24 cellular contexts compared by ENCODE assay signal in the genomic region with DNA sequence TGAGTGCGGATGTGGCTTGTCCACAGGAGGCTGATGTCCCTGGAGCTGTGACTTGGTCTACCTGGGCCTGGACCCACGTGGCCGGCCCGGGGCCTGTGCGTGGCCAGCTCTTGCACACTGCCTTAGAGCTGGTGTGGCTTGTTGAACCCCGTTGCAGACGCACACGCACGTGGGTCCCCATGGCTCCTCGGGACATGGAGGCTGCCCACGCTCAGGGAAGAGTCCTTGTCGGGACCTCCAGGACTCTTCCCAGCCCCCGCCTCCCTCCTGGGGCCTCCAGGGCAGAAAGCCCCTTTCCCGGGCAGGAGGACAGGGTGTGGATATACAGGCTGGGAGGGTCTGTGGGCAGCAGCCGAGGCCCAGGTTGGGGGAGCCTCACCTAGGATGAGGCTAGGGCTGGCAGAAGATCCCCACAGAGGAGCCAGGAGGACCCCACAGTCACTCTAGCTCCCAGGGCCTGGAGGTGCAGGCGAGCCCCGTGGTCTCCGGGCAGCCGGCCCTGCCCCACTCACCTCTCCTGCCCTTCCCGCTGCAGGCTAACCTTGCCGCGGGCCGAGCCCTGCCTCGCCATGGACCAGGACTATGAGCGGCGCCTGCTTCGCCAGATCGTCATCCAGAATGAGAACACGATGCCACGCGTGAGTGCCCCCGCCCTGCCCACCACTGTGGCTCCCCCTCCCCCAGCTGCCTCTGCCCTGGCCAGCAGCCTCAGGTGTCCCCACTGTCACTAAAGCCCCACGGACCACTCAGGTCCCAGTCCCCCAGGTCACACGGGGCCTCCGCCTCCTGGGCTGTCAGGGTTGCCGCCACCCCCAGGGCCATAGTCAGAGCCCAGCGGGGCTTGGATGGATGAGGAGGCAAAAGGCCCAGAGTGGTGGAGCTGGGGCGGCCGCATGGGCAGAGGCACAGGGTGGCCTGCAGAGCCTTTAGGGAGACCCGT. TPM values are rescaled to one million over a fixed set of nuclear protein-coding genes. Genes with fewer than 3 reads are reported as not detected.
"Had no signal": no experiment of that assay in that cellular context is flagged by ENCODE, and none has a peak within 500 bp of the region (broad histone marks: within the 10 kb centered on the region; RNA-seq: fewer than 3 reads in every experiment).

No MANE protein-coding gene starts in this region.

- H3K4me1 Mint-ChIP-seq: neural crest cell had no signal

- ATAC-seq: effector memory CD8-positive, alpha-beta T cell; foreskin keratinocyte; naive thymus-derived CD4-positive, alpha-beta T cell; right cardiac atrium; stimulated activated naive CD8-positive, alpha-beta T cell treated with anti-CD3 and anti-CD28 coated beads, Interleukin-15, Interleukin-2, amounts not matched to agents 100 U/mL and 50 U/mL, for 24 hours had no signal

- H3K27me3 ChIP-seq: esophagus squamous epithelium, foreskin keratinocyte, ovary, suprapubic skin, thyroid gland, upper lobe of left lung, vagina had no signal

- H3K9me3 Mint-ChIP-seq: dendritic cell treated with granulocyte-macrophage colony-stimulating factor and Interleukin-4, amounts not matched to agents 40 ng/mL and 50 ng/mL, for 4 days; effector memory CD8-positive, alpha-beta T cell; naive thymus-derived CD4-positive, alpha-beta T cell; neural crest cell had no signal

- H3K36me3 ChIP-seq: ovary had no signal

- H3K9me3 ChIP-seq: esophagus squamous epithelium, ovary, suprapubic skin, thyroid gland, upper lobe of left lung, vagina had no signal

- H3K27me3 Mint-ChIP-seq: dendritic cell treated with granulocyte-macrophage colony-stimulating factor and Interleukin-4, amounts not matched to agents 40 ng/mL and 50 ng/mL, for 4 days; effector memory CD8-positive, alpha-beta T cell; naive thymus-derived CD4-positive, alpha-beta T cell had no signal

- H3K27ac Mint-ChIP-seq: dendritic cell treated with granulocyte-macrophage colony-stimulating factor and Interleukin-4, amounts not matched to agents 40 ng/mL and 50 ng/mL, for 4 days; naive thymus-derived CD4-positive, alpha-beta T cell had no signal

- H3K4me3 ChIP-seq: esophagus squamous epithelium, ovary, suprapubic skin, thyroid gland, upper lobe of left lung, vagina had no signal

- DNase-seq: effector memory CD8-positive, alpha-beta T cell; esophagus squamous epithelium; foreskin keratinocyte; head of caudate nucleus; hippocampal formation; kidney glomerular epithelial cell; mesendoderm; naive thymus-derived CD4-positive, alpha-beta T cell; nucleus accumbens; small intestine; stimulated activated CD4-positive, alpha-beta T cell treated with anti-CD3 and anti-CD28 coated beads, Interleukin-2, amount 100 ng/mL, for 48 hours; stimulated activated naive CD8-positive, alpha-beta T cell treated with anti-CD3 and anti-CD28 coated beads, Interleukin-15, Interleukin-2, amounts not matched to agents 100 U/mL and 50 U/mL, for 24 hours; thyroid gland had no signal

- H3K27ac ChIP-seq: ovary, suprapubic skin, thyroid gland, upper lobe of left lung had no signal

- H3K4me3 Mint-ChIP-seq: dendritic cell treated with granulocyte-macrophage colony-stimulating factor and Interleukin-4, amounts not matched to agents 40 ng/mL and 50 ng/mL, for 4 days; effector memory CD8-positive, alpha-beta T cell; naive thymus-derived CD4-positive, alpha-beta T cell; neural crest cell had no signal

RNA-seq across cellular contexts. Expression of gene TEKTIP1, which starts 16.3 kb away (rescaled TPM):
- total RNA-seq: foreskin keratinocyte, lung microvascular endothelial cell, vagina had no signal
- polyA plus RNA-seq: foreskin keratinocyte; liver; naive thymus-derived CD4-positive, alpha-beta T cell had no signal

RNA-seq across cellular contexts. Expression of gene SMIM44, which starts 39.5 kb away (rescaled TPM):
- total RNA-seq: esophagus squamous epithelium; foreskin keratinocyte; liver; lung microvascular endothelial cell; mononuclear cell; naive thymus-derived CD4-positive, alpha-beta T cell; neural crest cell; posterior vena cava; right cardiac atrium; suprapubic skin; thyroid gland; upper lobe of left lung; vagina had no signal
- polyA plus RNA-seq: foreskin keratinocyte; liver; naive thymus-derived CD4-positive, alpha-beta T cell; ovary; right cardiac atrium had no signal
